8 cellular contexts compared by ENCODE assay signal in the genomic region with DNA sequence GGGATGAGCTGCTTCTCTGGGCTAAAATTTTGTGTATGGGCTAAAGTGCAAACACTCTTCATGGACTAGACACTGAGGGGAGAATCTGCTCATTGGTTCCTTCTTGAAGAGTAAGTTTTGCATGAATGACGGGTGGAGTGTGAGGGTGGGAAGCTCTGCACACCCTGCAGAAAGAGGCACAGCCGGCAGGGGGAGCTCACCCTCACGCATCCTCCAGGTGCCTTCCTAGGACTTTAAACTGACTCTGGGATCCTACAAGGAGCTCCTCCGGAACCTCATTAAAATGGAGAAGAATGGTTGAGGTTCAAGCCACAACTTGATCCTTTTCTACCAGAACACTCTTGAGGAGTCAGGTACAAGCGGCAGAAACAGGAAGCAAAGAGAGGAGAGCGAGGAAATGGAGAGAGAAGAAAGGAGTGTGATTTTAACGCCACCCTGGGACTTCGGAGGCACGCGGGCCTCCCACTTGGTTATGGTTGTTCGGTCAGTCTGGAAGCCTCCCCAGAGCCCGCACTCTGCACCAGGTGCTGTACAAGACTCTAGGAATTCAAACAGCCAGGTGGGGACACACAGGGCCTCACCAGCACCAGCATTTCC.
DNase-seq lines count a peak whose midpoint lies in the region; ATAC-seq and TF ChIP-seq lines count a peak whose summit lies in the region.

No MANE protein-coding gene starts in this region.

- no peak overlapping the region for H3K4me3 Mint-ChIP-seq in activated naive CD8-positive, alpha-beta T cell treated with anti-CD3 and anti-CD28 coated beads for 36 hours
- no peak overlapping the region for H3K4me3 Mint-ChIP-seq in immature natural killer cell

- peaks cover 7% of the 10 kb centered on the region for H3K36me3 Mint-ChIP-seq in activated naive CD8-positive, alpha-beta T cell treated with anti-CD3 and anti-CD28 coated beads for 36 hours
- peaks cover 0 to 20% (median 0%) of the 10 kb centered on the region in 3 donors for H3K36me3 Mint-ChIP-seq in immature natural killer cell

- no peak overlapping the region for H3K4me3 ChIP-seq in HFF-Myc (replicated peaks; ENCODE audit: low read depth, low read length)

- H3K27me3 Mint-ChIP-seq in activated naive CD8-positive, alpha-beta T cell treated with anti-CD3 and anti-CD28 coated beads for 36 hours = no peaks in the 10 kb centered on the region
- H3K27me3 Mint-ChIP-seq in immature natural killer cell (ENCODE audit: low read depth in 3 of 3) = peaks cover 0 to 2% (median 1%) of the 10 kb centered on the region in 3 donors

- DNase-seq in NCI-H2107 treated with DMSO at 0.1 percent for 48 hours (lab: John Stamatoyannopoulos, UW; ENCODE audit: unreplicated experiment) (peak; percentile 12), NCI-H2107 (lab: John Stamatoyannopoulos, UW) (no peak), HFF-Myc (ENCODE audit: extremely low read depth, low read depth) (no peak), NCI-H526 (lab: John Stamatoyannopoulos, UW) (peak; percentile 11 to 68), immature natural killer cell (peak in 2 of 3 donors; percentile 10 to 12)
- DNase-seq in activated naive CD8-positive, alpha-beta T cell treated with anti-CD3 and anti-CD28 coated beads for 36 hours = peak; percentile 36
- peak; percentile 44 for DNase-seq in stimulated activated naive CD8-positive, alpha-beta T cell treated with anti-CD3 and anti-CD28 coated beads, Interleukin-15, Interleukin-2, amounts not matched to agents 100 U/mL and 50 U/mL, for 24 hours

- no peaks in the 10 kb centered on the region for H3K9me3 Mint-ChIP-seq in activated naive CD8-positive, alpha-beta T cell treated with anti-CD3 and anti-CD28 coated beads for 36 hours
- H3K9me3 Mint-ChIP-seq in immature natural killer cell = no peaks in the 10 kb centered on the region

- ATAC-seq in stimulated activated naive CD8-positive, alpha-beta T cell treated with anti-CD3 and anti-CD28 coated beads, Interleukin-15, Interleukin-2, amounts not matched to agents 100 U/mL and 50 U/mL, for 24 hours = no peak
- ATAC-seq in HG02610 (IDR thresholded peaks at IDR 0.05; ENCODE audit: unreplicated experiment) = no peak

- H3K27ac Mint-ChIP-seq in activated naive CD8-positive, alpha-beta T cell treated with anti-CD3 and anti-CD28 coated beads for 36 hours = no peak overlapping the region
- peak overlapping the region in 4 of 6 donors; percentile 17 to 69 (median 44) for H3K27ac Mint-ChIP-seq in immature natural killer cell

- H3K4me1 Mint-ChIP-seq in activated naive CD8-positive, alpha-beta T cell treated with anti-CD3 and anti-CD28 coated beads for 36 hours = peaks cover 5% of the 10 kb centered on the region
- peaks cover 25 to 36% of the 10 kb centered on the region in 2 donors for H3K4me1 Mint-ChIP-seq in immature natural killer cell

- TF ChIP-seq CTCF in HFF-Myc (IDR thresholded peaks at IDR 0.05; ENCODE audit: low read depth, low read length, missing control alignments) = peak; percentile 89

Comparison
In these comparisons a context has a peak if more than half of its experiments do, and no peak if none do; other contexts are left out.
1. DNase-seq: peak in NCI-H2107 treated with DMSO at 0.1 percent for 48 hours (single experiment), NCI-H526 (2 of 2), activated naive CD8-positive, alpha-beta T cell treated with anti-CD3 and anti-CD28 coated beads for 36 hours (single experiment), immature natural killer cell (2 of 3) and stimulated activated naive CD8-positive, alpha-beta T cell treated with anti-CD3 and anti-CD28 coated beads, Interleukin-15, Interleukin-2, amounts not matched to agents 100 U/mL and 50 U/mL, for 24 hours (single experiment); none in NCI-H2107 (single experiment) and HFF-Myc (single experiment).